Comparison of ENCODE assay signal across 21 cellular contexts in the genomic region with DNA sequence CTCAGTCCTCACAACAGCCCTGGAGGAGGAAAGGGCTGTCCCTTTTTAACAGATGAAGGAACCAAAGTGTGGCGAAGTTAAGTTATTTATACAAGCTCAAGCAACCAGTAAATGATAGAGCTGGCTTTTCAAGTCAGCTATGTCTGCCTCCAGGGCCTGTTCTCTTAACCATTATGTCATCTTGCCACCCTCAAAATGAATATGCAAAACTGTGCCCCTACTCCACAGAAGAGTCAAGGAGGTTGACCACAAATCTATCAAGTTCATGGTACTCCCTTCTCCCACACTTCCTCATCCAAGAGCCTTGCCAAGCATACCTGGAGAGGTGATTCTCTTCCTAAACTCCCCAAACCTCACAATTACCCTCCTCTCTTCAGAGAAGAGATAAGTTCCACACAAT. TPM values are rescaled to one million over a fixed set of nuclear protein-coding genes. Genes with fewer than 3 reads are reported as not detected.
A peak's percentile ranks its signal among the peaks of the same experiment; 100 is the strongest.
DNase-seq lines count a peak whose midpoint lies in the region; ATAC-seq and TF ChIP-seq lines count a peak whose summit lies in the region.
"Had no signal": no experiment of that assay in that cellular context is flagged by ENCODE, and none has a peak within 500 bp of the region (broad histone marks: within the 10 kb centered on the region; RNA-seq: fewer than 3 reads in every experiment).

No MANE protein-coding gene starts in this region.

- POLR2A ChIA-PET in activated B cell treated with CpG ODN at 0.5 μM for 24 hours (lab: Charles Lee) = interaction anchor here (0.8 to 1.7 kb wide), 4 partner anchors 10 to 33 kb away, joined by 3 to 5 read pairs (median 4); no protein-coding TSS in a partner anchor

- no peaks in the 10 kb centered on the region for H3K27me3 Mint-ChIP-seq in activated B cell treated with CpG ODN at 0.5 μM for 24 hours
- H3K27me3 Mint-ChIP-seq: CD4-positive, alpha-beta memory T cell had no signal

- no peak overlapping the region for H3K4me3 Mint-ChIP-seq in activated B cell treated with CpG ODN at 0.5 μM for 24 hours
- H3K4me3 Mint-ChIP-seq: CD4-positive, alpha-beta memory T cell had no signal

- no peaks in the 10 kb centered on the region for H3K9me3 Mint-ChIP-seq in activated B cell treated with CpG ODN at 0.5 μM for 24 hours
- H3K9me3 Mint-ChIP-seq: CD4-positive, alpha-beta memory T cell had no signal

- in situ Hi-C loops in KBM-7 (cut with MboI; ENCODE audit: low pct_unique_long_range_greater_than_20kb, low sequenced_read_pairs) = no loop called here

- peak overlapping the region; percentile 76 for H3K27ac Mint-ChIP-seq in activated B cell treated with CpG ODN at 0.5 μM for 24 hours

- H3K36me3 Mint-ChIP-seq in activated B cell treated with CpG ODN at 0.5 μM for 24 hours (ENCODE audit: low read depth) = no peaks in the 10 kb centered on the region

- intact Hi-C loops in activated B cell treated with CpG ODN at 0.5 μM for 24 hours (cut with micrococcal nuclease) = no loop called here

- DNase-seq in NOMO-1 treated with DMSO at 0.1 percent for 48 hours (lab: John Stamatoyannopoulos, UW; ENCODE audit: unreplicated experiment) (peak; percentile 15), NOMO-1 (lab: John Stamatoyannopoulos, UW; ENCODE audit: unreplicated experiment in 2 of 2) (no peak), KBM-7 (peak; percentile 59), activated B cell treated with CpG ODN at 0.5 μM for 24 hours (no peak), NCI-H1092 (lab: John Stamatoyannopoulos, UW) (no peak), ecto neural progenitor cell (ENCODE audit: low spot score) (no peak)
- DNase-seq: BE2C; CD4-positive, alpha-beta memory T cell; DMS153; GDM1; NCI-H1694 treated with DMSO at 0.1 percent for 48 hours; NCI-H524; NCI-H82; PC-9; SIG-M5 had no signal

- H3K27me3 ChIP-seq in neutrophil = no peaks in the 10 kb centered on the region
- H3K27me3 ChIP-seq: BE2C had no signal

- TF ChIP-seq CTCF in activated B cell treated with CpG ODN at 0.5 μM for 24 hours (IDR thresholded peaks at IDR 0.05) (no peak), neutrophil (IDR thresholded peaks at IDR 0.05) (no peak)

- H3K36me3 ChIP-seq in neutrophil = no peaks in the 10 kb centered on the region
- H3K36me3 ChIP-seq: BE2C had no signal

- peak overlapping the region; percentile 49 for H3K27ac ChIP-seq in neutrophil
- H3K27ac ChIP-seq: KMS-11, PC-9, RWPE1 had no signal

- CTCF ChIA-PET in activated B cell treated with CpG ODN at 0.5 μM for 24 hours (lab: Charles Lee) = interaction anchor here (1.4 to 1.8 kb wide), 2 partner anchors 9 to 10 kb away, joined by 3 to 6 read pairs; no protein-coding TSS in a partner anchor

- H3K4me3 ChIP-seq in neutrophil (ENCODE audit: low read depth in 1 of 2, low read length in 1 of 2) = no peak overlapping the region
- H3K4me3 ChIP-seq: PC-9 had no signal

- H3K4me1 ChIP-seq in neutrophil (ENCODE audit: control insufficient read depth in 1 of 2, insufficient read depth in 1 of 2, low read depth in 1 of 2, low read length in 1 of 2) = peaks cover 0 to under 1% of the 10 kb centered on the region in 2 experiments

- peaks cover 24% of the 10 kb centered on the region for H3K4me1 Mint-ChIP-seq in activated B cell treated with CpG ODN at 0.5 μM for 24 hours

- no peaks in the 10 kb centered on the region for H3K9me3 ChIP-seq in neutrophil
- H3K9me3 ChIP-seq: BE2C had no signal

- no peak for ATAC-seq in activated B cell treated with CpG ODN at 0.5 μM for 24 hours (ENCODE audit: low read depth)
- no peak for ATAC-seq in GM18517 (IDR thresholded peaks at IDR 0.05; ENCODE audit: unreplicated experiment)
- ATAC-seq: HepG2, SK-N-SH treated with all-trans-retinoic acid at 6 μM for 48 hours had no signal

RNA-seq across cellular contexts. Expression of a gene that starts 37.3 kb away (rescaled TPM):
- 112 and 127 TPM in 2 replicates for total RNA-seq in activated B cell treated with CpG ODN at 0.5 μM for 24 hours

Comparison
In these comparisons a context has a peak if more than half of its experiments do, and no peak if none do; other contexts are left out.
1. DNase-seq: peak in NOMO-1 treated with DMSO at 0.1 percent for 48 hours (single experiment) and KBM-7 (single experiment); none in NOMO-1 (0 of 2), activated B cell treated with CpG ODN at 0.5 μM for 24 hours (single experiment), NCI-H1092 (single experiment) and ecto neural progenitor cell (single experiment).